Comparison of ENCODE assay signal across 14 cellular contexts in genomic region chr21:28601708-28602107, GRCh38.
DNase-seq lines count a peak whose midpoint lies in the region; ATAC-seq and TF ChIP-seq lines count a peak whose summit lies in the region.
"Had no signal": no experiment of that assay in that cellular context is flagged by ENCODE, and none has a peak within 500 bp of the region (broad histone marks: within the 10 kb centered on the region; RNA-seq: fewer than 3 reads in every experiment).

No MANE protein-coding gene starts in this region.

- H3K4me1 ChIP-seq in right cardiac atrium (ENCODE audit: control insufficient read depth, insufficient read depth, low read length) = peaks cover 5% of the 10 kb centered on the region
- H3K4me1 ChIP-seq: SJCRH30 had no signal

- intact Hi-C loops in right cardiac atrium (cut with DNase I) = no loop called here
- intact Hi-C loops in Right ventricle myocardium superior (cut with DNase I) = no loop called here

- H3K4me3 ChIP-seq in right cardiac atrium (ENCODE audit: low read length) (no peak overlapping the region), cardiac fibroblast (replicated peaks in 1 of 2; ENCODE audit: low read depth in 2 of 2, low read length in 2 of 2) (no peak overlapping the region)
- H3K4me3 ChIP-seq: SJCRH30 had no signal

- H3K9me3 ChIP-seq in right cardiac atrium (ENCODE audit: control insufficient read depth, low read length) = no peaks in the 10 kb centered on the region
- H3K9me3 ChIP-seq: SJCRH30 had no signal

- DNase-seq in right cardiac atrium (no peak), Right ventricle myocardium superior (no peak), cardiac fibroblast (ENCODE audit: low read depth in 2 of 2) (peak; percentile 42 to 60), iris pigment epithelial cell (ENCODE audit: low read depth) (peak; percentile 9)
- DNase-seq in activated CD4-positive, alpha-beta T cell treated with anti-CD3 and anti-CD28 coated beads, Interleukin-2, amount 50 U/mL, for 1 hour = no peak
- DNase-seq in activated T-cell treated with anti-CD3 and anti-CD28 coated beads, Interleukin-2, amount 50 U/mL, for 48 hours = no peak
- no peak for DNase-seq in activated naive CD4-positive, alpha-beta T cell treated with anti-CD3 and anti-CD28 coated beads, Interleukin-2, amount 50 U/mL, for 16 hours
- DNase-seq: CD4-positive, alpha-beta T cell; DND-41; NCI-H1930; NCI-H2171; SJCRH30 had no signal

- TF ChIP-seq CTCF in cardiac fibroblast (IDR thresholded peaks at IDR 0.05; ENCODE audit: low read depth, low read length) = no peak

- H3K27ac ChIP-seq in right cardiac atrium (ENCODE audit: low read length) = no peak overlapping the region
- H3K27ac ChIP-seq: KMS-11, SJCRH30 had no signal

- ATAC-seq in right cardiac atrium (peak; percentile 39 to 57), Right ventricle myocardium superior (ENCODE audit: poor library complexity) (no peak), GM21529 (IDR thresholded peaks at IDR 0.05; ENCODE audit: unreplicated experiment) (no peak)

- 46% methylated on average over 1 of the region's 1 CpG for WGBS in right cardiac atrium

- H3K27me3 ChIP-seq in right cardiac atrium (ENCODE audit: control insufficient read depth, insufficient read depth) = no peaks in the 10 kb centered on the region
- H3K27me3 ChIP-seq: SJCRH30 had no signal

Comparison
In these comparisons a context has a peak if more than half of its experiments do, and no peak if none do; other contexts are left out.
1. ATAC-seq: peak in right cardiac atrium (2 of 2); none in Right ventricle myocardium superior (single experiment) and GM21529 (single experiment).
2. DNase-seq: peak in cardiac fibroblast (2 of 2) and iris pigment epithelial cell (single experiment); none in right cardiac atrium (0 of 3), Right ventricle myocardium superior (single experiment), activated CD4-positive, alpha-beta T cell treated with anti-CD3 and anti-CD28 coated beads, Interleukin-2, amount 50 U/mL, for 1 hour (single experiment), activated T-cell treated with anti-CD3 and anti-CD28 coated beads, Interleukin-2, amount 50 U/mL, for 48 hours (0 of 2) and activated naive CD4-positive, alpha-beta T cell treated with anti-CD3 and anti-CD28 coated beads, Interleukin-2, amount 50 U/mL, for 16 hours (single experiment).